18 cellular contexts compared by ENCODE assay signal in the genomic region with DNA sequence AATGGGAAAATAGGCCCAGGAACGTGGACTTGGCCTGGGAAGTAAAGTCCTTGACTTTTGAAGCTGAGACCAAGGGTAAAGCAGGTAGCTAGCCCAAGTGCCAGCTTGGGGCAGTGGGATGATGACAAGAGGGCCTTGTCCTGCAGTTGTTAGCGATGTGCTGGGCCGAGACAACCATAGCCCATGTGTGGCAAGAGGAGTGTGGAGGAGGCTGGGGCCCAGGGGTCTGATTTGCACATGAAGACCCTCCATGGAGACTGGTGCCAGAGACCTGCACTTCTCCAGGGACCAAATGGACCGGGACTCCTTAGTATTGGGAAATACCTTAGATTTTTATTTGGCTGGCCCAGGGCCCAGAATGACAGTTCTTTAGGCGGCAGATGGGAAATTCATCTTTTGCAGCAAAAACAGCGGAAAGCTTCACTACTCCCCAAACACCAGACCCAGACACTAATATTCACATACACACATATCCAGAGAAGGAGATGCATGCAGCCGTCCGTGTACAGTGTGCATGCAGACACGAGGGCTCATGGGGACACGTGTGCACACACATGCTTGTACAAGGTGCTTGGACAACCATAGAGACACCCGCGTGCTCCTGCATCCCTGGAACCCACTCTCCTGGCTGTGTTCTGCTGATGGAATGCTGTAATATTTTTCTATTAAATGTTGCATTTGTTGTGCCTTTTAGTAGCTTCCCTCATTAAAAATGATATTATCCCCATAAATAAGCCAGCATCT.
A peak's percentile ranks its signal among the peaks of the same experiment; 100 is the strongest.
DNase-seq lines count a peak whose midpoint lies in the region; ATAC-seq and TF ChIP-seq lines count a peak whose summit lies in the region.
"Had no signal": no experiment of that assay in that cellular context is flagged by ENCODE, and none has a peak within 500 bp of the region (broad histone marks: within the 10 kb centered on the region; RNA-seq: fewer than 3 reads in every experiment).

No MANE protein-coding gene starts in this region.

- TF ChIP-seq POLR2A in testis (IDR thresholded peaks at IDR 0.05), result no peak

- H4K91ac ChIP-seq in mesenchymal stem cell (ENCODE audit: low read length), result peak overlapping the region; percentile 16

- no peak overlapping the region for H3K14ac ChIP-seq in mesenchymal stem cell (ENCODE audit: low read length in 2 of 2)

- H3K4me1 ChIP-seq in mesenchymal stem cell (ENCODE audit: control insufficient read depth, insufficient read depth, low read depth, low read length) (peaks cover 2% of the 10 kb centered on the region), testis (no peaks in the 10 kb centered on the region)

- intact Hi-C loops in testis (cut with DNase I; ENCODE audit: low total_unique reads), result no loop called here

- no peak for TF ChIP-seq CTCF in coronary artery (IDR thresholded peaks at IDR 0.05)
- no peak for TF ChIP-seq CTCF in testis (IDR thresholded peaks at IDR 0.05)

- no peak overlapping the region for H3K9ac ChIP-seq in mesenchymal stem cell (ENCODE audit: low read length)

- H3K18ac ChIP-seq in mesenchymal stem cell (ENCODE audit: low read depth in 1 of 2, low read length in 2 of 2), result no peak overlapping the region

- H3K27ac ChIP-seq in coronary artery (no peak overlapping the region), mesenchymal stem cell (ENCODE audit: low read length, poor library complexity, severe bottlenecking) (no peak overlapping the region), testis (no peak overlapping the region)

- H3K36me3 Mint-ChIP-seq in activated naive CD8-positive, alpha-beta T cell treated with anti-CD3 and anti-CD28 coated beads, Interleukin-2, amount 10 ng/mL, durations not matched to agents 7 days and 5 days, result no peaks in the 10 kb centered on the region
- no peaks in the 10 kb centered on the region for H3K36me3 Mint-ChIP-seq in activated naive CD8-positive, alpha-beta T cell treated with anti-CD3 and anti-CD28 coated beads, Interleukin-2, amount 50 U/mL, for 24 hours (ENCODE audit: low read depth)
- H3K36me3 Mint-ChIP-seq: CD4-positive, CD25-positive, alpha-beta regulatory T cell had no signal

- POLR2A ChIA-PET in activated naive CD8-positive, alpha-beta T cell treated with anti-CD3 and anti-CD28 coated beads, Interleukin-2, amount 10 ng/mL, durations not matched to agents 7 days and 5 days (lab: Charles Lee), result no interaction called here

- peaks cover 4 to 57% of the 10 kb centered on the region in 2 experiments for H3K27me3 ChIP-seq in mesenchymal stem cell (ENCODE audit: control insufficient read depth in 1 of 2, insufficient read depth in 1 of 2, low read length in 2 of 2)
- no peaks in the 10 kb centered on the region for H3K27me3 ChIP-seq in testis
- H3K27me3 ChIP-seq: MG63 had no signal

- H4K8ac ChIP-seq in mesenchymal stem cell (ENCODE audit: low read length), result no peak overlapping the region

- peaks cover 8% of the 10 kb centered on the region for H3K27me3 Mint-ChIP-seq in activated naive CD8-positive, alpha-beta T cell treated with anti-CD3 and anti-CD28 coated beads, Interleukin-2, amount 10 ng/mL, durations not matched to agents 7 days and 5 days
- H3K27me3 Mint-ChIP-seq in activated naive CD8-positive, alpha-beta T cell treated with anti-CD3 and anti-CD28 coated beads, Interleukin-2, amount 50 U/mL, for 24 hours, result peaks cover 2% of the 10 kb centered on the region

- H3K9me3 ChIP-seq in mesenchymal stem cell (ENCODE audit: control insufficient read depth, low read length) (no peaks in the 10 kb centered on the region), testis (no peaks in the 10 kb centered on the region)
- H3K9me3 ChIP-seq: MG63 had no signal

- H3K36me3 ChIP-seq in mesenchymal stem cell (ENCODE audit: control insufficient read depth in 1 of 2, insufficient read depth in 2 of 2, low read depth in 1 of 2, low read length in 2 of 2) (no peaks in the 10 kb centered on the region), testis (ENCODE audit: low read depth, missing control alignments) (no peaks in the 10 kb centered on the region)
- H3K36me3 ChIP-seq: MG63 had no signal

- H2BK15ac ChIP-seq in mesenchymal stem cell (ENCODE audit: low read depth, poor library complexity, severe bottlenecking), result no peak overlapping the region

- H3K79me1 ChIP-seq in mesenchymal stem cell (replicated peaks; ENCODE audit: low read length, poor library complexity, severe bottlenecking), result no peaks in the 10 kb centered on the region

- H3K4me3 ChIP-seq in coronary artery (no peak overlapping the region), mesenchymal stem cell (ENCODE audit: insufficient read depth in 1 of 2, low read depth in 1 of 2, low read length in 2 of 2) (no peak overlapping the region), testis (no peak overlapping the region)
- H3K4me3 ChIP-seq: MG63 had no signal

- no peaks in the 10 kb centered on the region for H3K4me1 Mint-ChIP-seq in activated naive CD8-positive, alpha-beta T cell treated with anti-CD3 and anti-CD28 coated beads, Interleukin-2, amount 10 ng/mL, durations not matched to agents 7 days and 5 days
- H3K4me1 Mint-ChIP-seq in activated naive CD8-positive, alpha-beta T cell treated with anti-CD3 and anti-CD28 coated beads, Interleukin-2, amount 50 U/mL, for 24 hours, result no peaks in the 10 kb centered on the region
- H3K4me1 Mint-ChIP-seq: CD4-positive, CD25-positive, alpha-beta regulatory T cell had no signal

- WGBS in mesenchymal stem cell, result 77% methylated on average over 10 of the region's 12 CpGs
- WGBS in testis, 2 donors, result 73 to 74% methylated on average over 12 of the region's 12 CpGs

- H2BK120ac ChIP-seq in mesenchymal stem cell (ENCODE audit: low read depth, low read length), result no peak overlapping the region

- H3K4me3 Mint-ChIP-seq in activated naive CD8-positive, alpha-beta T cell treated with anti-CD3 and anti-CD28 coated beads, Interleukin-2, amount 10 ng/mL, durations not matched to agents 7 days and 5 days, result no peak overlapping the region
- H3K4me3 Mint-ChIP-seq in activated naive CD8-positive, alpha-beta T cell treated with anti-CD3 and anti-CD28 coated beads, Interleukin-2, amount 50 U/mL, for 24 hours, result no peak overlapping the region
- H3K4me3 Mint-ChIP-seq: CD4-positive, CD25-positive, alpha-beta regulatory T cell had no signal

- H3K4me2 ChIP-seq in mesenchymal stem cell (ENCODE audit: low read length, poor library complexity, severe bottlenecking), result no peak overlapping the region

- DNase-seq in activated naive CD8-positive, alpha-beta T cell treated with anti-CD3 and anti-CD28 coated beads, Interleukin-2, amount 10 ng/mL, durations not matched to agents 7 days and 5 days, result peak; percentile 8
- DNase-seq in activated naive CD8-positive, alpha-beta T cell treated with anti-CD3 and anti-CD28 coated beads, Interleukin-2, amount 50 U/mL, for 24 hours, result no peak
- DNase-seq in coronary artery (ENCODE audit: low spot score), result peak; percentile 17
- DNase-seq in mesenchymal stem cell, result no peak
- peak; percentile 13 for DNase-seq in testis
- no peak for DNase-seq in activated CD4-positive, alpha-beta T cell treated with anti-CD3 and anti-CD28 coated beads, Interleukin-2, amount 50 U/mL, for 4 hours
- DNase-seq: CD4-positive, CD25-positive, alpha-beta regulatory T cell; DMS153; DND-41; H7; KBM-7; MG63; NCI-H2081; NCI-H2227 treated with DMSO at 0.1 percent for 48 hours; RPMI8226; SHP77 treated with DMSO at 0.1 percent for 48 hours had no signal

- H2BK12ac ChIP-seq in mesenchymal stem cell (ENCODE audit: low read length in 2 of 2), result no peak overlapping the region

- H3K9me3 Mint-ChIP-seq in activated naive CD8-positive, alpha-beta T cell treated with anti-CD3 and anti-CD28 coated beads, Interleukin-2, amount 10 ng/mL, durations not matched to agents 7 days and 5 days, result no peaks in the 10 kb centered on the region
- no peaks in the 10 kb centered on the region for H3K9me3 Mint-ChIP-seq in activated naive CD8-positive, alpha-beta T cell treated with anti-CD3 and anti-CD28 coated beads, Interleukin-2, amount 50 U/mL, for 24 hours

- no peak overlapping the region for H3K4ac ChIP-seq in mesenchymal stem cell (ENCODE audit: low read depth in 1 of 2, low read length in 2 of 2)

- no peak for ATAC-seq in activated naive CD8-positive, alpha-beta T cell treated with anti-CD3 and anti-CD28 coated beads, Interleukin-2, amount 10 ng/mL, durations not matched to agents 7 days and 5 days (ENCODE audit: low read depth)
- no peak for ATAC-seq in activated naive CD8-positive, alpha-beta T cell treated with anti-CD3 and anti-CD28 coated beads, Interleukin-2, amount 50 U/mL, for 24 hours
- ATAC-seq in HG03457 (IDR thresholded peaks at IDR 0.05; ENCODE audit: unreplicated experiment) (no peak), GM21576 (IDR thresholded peaks at IDR 0.05; ENCODE audit: unreplicated experiment) (no peak)

- H2BK5ac ChIP-seq in mesenchymal stem cell (ENCODE audit: low read depth, low read length, poor library complexity, severe bottlenecking), result no peak overlapping the region

- no peak overlapping the region for H3K23ac ChIP-seq in mesenchymal stem cell (ENCODE audit: low read length in 2 of 2)

- no peak overlapping the region for H3K27ac Mint-ChIP-seq in activated naive CD8-positive, alpha-beta T cell treated with anti-CD3 and anti-CD28 coated beads, Interleukin-2, amount 10 ng/mL, durations not matched to agents 7 days and 5 days
- no peak overlapping the region for H3K27ac Mint-ChIP-seq in activated naive CD8-positive, alpha-beta T cell treated with anti-CD3 and anti-CD28 coated beads, Interleukin-2, amount 50 U/mL, for 24 hours
- H3K27ac Mint-ChIP-seq: CD4-positive, CD25-positive, alpha-beta regulatory T cell had no signal

- no peak overlapping the region for H2AK5ac ChIP-seq in mesenchymal stem cell (ENCODE audit: low read length, severe bottlenecking)

- H2AFZ ChIP-seq in mesenchymal stem cell (ENCODE audit: low read depth, low read length), result no peak overlapping the region

Comparison
In these comparisons a context has a peak if more than half of its experiments do, and no peak if none do; other contexts are left out.
1. DNase-seq: peak in activated naive CD8-positive, alpha-beta T cell treated with anti-CD3 and anti-CD28 coated beads, Interleukin-2, amount 10 ng/mL, durations not matched to agents 7 days and 5 days (single experiment), coronary artery (single experiment) and testis (single experiment); none in activated naive CD8-positive, alpha-beta T cell treated with anti-CD3 and anti-CD28 coated beads, Interleukin-2, amount 50 U/mL, for 24 hours (single experiment), mesenchymal stem cell (single experiment) and activated CD4-positive, alpha-beta T cell treated with anti-CD3 and anti-CD28 coated beads, Interleukin-2, amount 50 U/mL, for 4 hours (0 of 2).